ENCODE assay signal across 30 cellular contexts in genomic region chr10:66218258-66218657, GRCh38.
"Had no signal": no experiment of that assay in that cellular context is flagged by ENCODE, and none has a peak within 500 bp of the region (broad histone marks: within the 10 kb centered on the region; RNA-seq: fewer than 3 reads in every experiment).

No MANE protein-coding gene starts in this region.

- DNase-seq: activated CD4-positive, alpha-beta T cell treated with anti-CD3 and anti-CD28 coated beads for 4 hours; activated CD4-positive, alpha-beta T cell treated with anti-CD3 and anti-CD28 coated beads, Interleukin-2, amount 50 U/mL, for 1 hour; activated CD8-positive, alpha-beta memory T cell treated with anti-CD3 and anti-CD28 coated beads, Interleukin-2, amount 50 U/mL, for 4 hours; activated gamma-delta T cell treated with Interleukin-2 at 50 U/mL for 16 hours; activated naive CD4-positive, alpha-beta T cell treated with anti-CD3 and anti-CD28 coated beads for 36 hours; activated T-cell treated with anti-CD3 and anti-CD28 coated beads for 4 hours; amniotic stem cell; aorta; brain microvascular endothelial cell; central memory CD4-positive, alpha-beta T cell; NCI-H1105; NCI-H1417 treated with DMSO at 0.1 percent for 48 hours; NCI-H1930; NCI-H2081 treated with DMSO at 0.1 percent for 48 hours; NCI-H226; NCI-H446 treated with DMSO at 0.1 percent for 48 hours; NCI-H524; NCI-H69; NCI-H82; Peyer's patch; RPMI8226; SHP77 treated with DMSO at 0.1 percent for 48 hours; SK-N-SH had no signal

- H3K4me3 Mint-ChIP-seq: activated CD4-positive, alpha-beta memory T cell treated with anti-CD3 and anti-CD28 coated beads for 36 hours; activated naive CD4-positive, alpha-beta T cell treated with anti-CD3 and anti-CD28 coated beads for 36 hours; T-helper 1 cell treated with Interleukin-12 subunit alpha and Interleukin-12 subunit beta and Interleukin-4 antibody, amounts not matched to agents 30 μg/mL and 1 μg/mL, for 36 hours; T-helper 2 cell treated with Interferon-gamma antibody and Interleukin-4, amounts not matched to agents 5 μg/mL and 100 μg/mL, for 36 hours had no signal

- H3K36me3 Mint-ChIP-seq: activated CD4-positive, alpha-beta memory T cell treated with anti-CD3 and anti-CD28 coated beads for 36 hours had no signal

- H3K4me1 ChIP-seq: Peyer's patch, SJSA1 had no signal

- H3K27me3 ChIP-seq: brain microvascular endothelial cell, Peyer's patch, SJSA1 had no signal

- H3K9me3 ChIP-seq: Peyer's patch, SJSA1, SK-N-SH had no signal

- H3K27ac ChIP-seq: brain microvascular endothelial cell, Peyer's patch, SJSA1 had no signal

- H3K27ac Mint-ChIP-seq: activated CD4-positive, alpha-beta memory T cell treated with anti-CD3 and anti-CD28 coated beads for 36 hours; activated naive CD4-positive, alpha-beta T cell treated with anti-CD3 and anti-CD28 coated beads for 36 hours; activated T-helper 2 cell treated with anti-CD3 and anti-CD28 coated beads, Interferon-gamma antibody, Interleukin-2, Interleukin-4, amounts not matched to agents 10 μg/mL and 5 μg/mL and 100 μg/mL, durations not matched to agents 14 hours and 24 hours and 36 hours; T-helper 1 cell treated with Interleukin-12 subunit alpha and Interleukin-12 subunit beta and Interleukin-4 antibody, amounts not matched to agents 30 μg/mL and 1 μg/mL, for 36 hours; T-helper 2 cell treated with Interferon-gamma antibody and Interleukin-4, amounts not matched to agents 5 μg/mL and 100 μg/mL, for 36 hours had no signal

- H3K9ac ChIP-seq: SK-N-SH had no signal

- H3K4me3 ChIP-seq: Peyer's patch, SJSA1 had no signal

- H3K4me2 ChIP-seq: SK-N-SH had no signal

- H3K27me3 Mint-ChIP-seq: activated CD4-positive, alpha-beta memory T cell treated with anti-CD3 and anti-CD28 coated beads for 36 hours had no signal

- FAIRE-seq: colon, TTC549 had no signal

- H3K36me3 ChIP-seq: brain microvascular endothelial cell, Peyer's patch, SJSA1 had no signal
